ENCODE assay signal across 8 cellular contexts in genomic region chr9:89466451-89467277, GRCh38. TPM values are rescaled to one million over a fixed set of nuclear protein-coding genes. Genes with fewer than 3 reads are reported as not detected.
A peak's percentile ranks its signal among the peaks of the same experiment; 100 is the strongest.
DNase-seq lines count a peak whose midpoint lies in the region; ATAC-seq and TF ChIP-seq lines count a peak whose summit lies in the region.

No MANE protein-coding gene starts in this region.

- H3K36me3 ChIP-seq in mesendoderm (ENCODE audit: control insufficient read depth, insufficient read depth, low read length) (no peaks in the 10 kb centered on the region), prostate gland (no peaks in the 10 kb centered on the region)

- DNase-seq in mesendoderm = no peak
- no peak for DNase-seq in Right ventricle myocardium inferior (ENCODE audit: missing footprints)
- DNase-seq in cerebellar nuclear complex (lab: John Stamatoyannopoulos, UW) = no peak
- DNase-seq in cortex of kidney (lab: John Stamatoyannopoulos, UW) = no peak
- no peak for DNase-seq in prostate gland (ENCODE audit: low spot score)

- no peak overlapping the region for H3K4ac ChIP-seq in mesendoderm (ENCODE audit: low read depth, low read length)

- H4K5ac ChIP-seq in mesendoderm (ENCODE audit: low read length) = no peak overlapping the region

- H2BK120ac ChIP-seq in mesendoderm (ENCODE audit: low read depth, low read length) = no peak overlapping the region

- peak overlapping the region; percentile 67 to 94 (median 84) for H3K27ac Mint-ChIP-seq in IgD-negative memory B cell

- H3K4me1 ChIP-seq in mesendoderm (ENCODE audit: control insufficient read depth, low read depth, low read length) (peaks cover 3% of the 10 kb centered on the region), prostate gland (replicated peaks) (no peaks in the 10 kb centered on the region)

- H3K4me3 ChIP-seq in GM08714 (ENCODE audit: low read length) = peak overlapping the region; percentile 27; the same call in 1 of the 2 replicates
- no peak overlapping the region for H3K4me3 ChIP-seq in mesendoderm (ENCODE audit: low read length)
- no peak overlapping the region for H3K4me3 ChIP-seq in prostate gland

- H3K79me1 ChIP-seq in mesendoderm (ENCODE audit: low read length) = peaks cover 2% of the 10 kb centered on the region

- no peaks in the 10 kb centered on the region for H3K9me3 Mint-ChIP-seq in IgD-negative memory B cell

- H3K9ac ChIP-seq in mesendoderm (ENCODE audit: low read length) = no peak overlapping the region

- no peak overlapping the region for H2BK5ac ChIP-seq in mesendoderm (ENCODE audit: low read length)

- no peak overlapping the region for H3K18ac ChIP-seq in mesendoderm (ENCODE audit: low read length)

- no peak overlapping the region for H3K23ac ChIP-seq in mesendoderm (ENCODE audit: low read length)

- H4K8ac ChIP-seq in mesendoderm (ENCODE audit: low read depth, low read length) = no peak overlapping the region

- H3K36me3 Mint-ChIP-seq in IgD-negative memory B cell = no peaks in the 10 kb centered on the region

- H3K79me2 ChIP-seq in mesendoderm (ENCODE audit: control insufficient read depth, insufficient read depth, low read length) = no peaks in the 10 kb centered on the region

- intact Hi-C loops in Right ventricle myocardium inferior (cut with DNase I) (no loop called here), prostate gland (cut with DNase I) (no loop called here)

- no peaks in the 10 kb centered on the region for H3K27me3 Mint-ChIP-seq in IgD-negative memory B cell

- no peak overlapping the region for H2BK15ac ChIP-seq in mesendoderm (replicated peaks; ENCODE audit: low read depth)

- WGBS in mesendoderm (ENCODE audit: extremely low coverage, insufficient coverage, low lambda C conversion rate) = no CpG with 5 or more reads among the region's 18 CpGs
- 86% methylated on average over 18 of the region's 18 CpGs for WGBS in prostate gland

- H2AK5ac ChIP-seq in mesendoderm (ENCODE audit: low read length) = no peak overlapping the region

- ATAC-seq in GM21526 (IDR thresholded peaks at IDR 0.05; ENCODE audit: low FRiP score, unreplicated experiment) = peak; percentile 39
- ATAC-seq in Right ventricle myocardium inferior = no peak

- no peak for TF ChIP-seq CTCF in prostate gland (IDR thresholded peaks at IDR 0.05)

- peak overlapping the region; percentile 22 to 93 (median 73) for H3K4me3 Mint-ChIP-seq in IgD-negative memory B cell

- no peak overlapping the region for H3K27ac ChIP-seq in mesendoderm (ENCODE audit: low read depth, low read length)
- H3K27ac ChIP-seq in prostate gland = no peak overlapping the region

- no peak overlapping the region for H3K4me2 ChIP-seq in mesendoderm (ENCODE audit: low read length)

- peaks cover 67 to 88% (median 67%) of the 10 kb centered on the region in 3 donors for H3K4me1 Mint-ChIP-seq in IgD-negative memory B cell

- no peaks in the 10 kb centered on the region for H3K9me3 ChIP-seq in prostate gland

- H3K27me3 ChIP-seq in mesendoderm (ENCODE audit: insufficient read depth, low read length, poor library complexity) (no peaks in the 10 kb centered on the region), prostate gland (replicated peaks; ENCODE audit: insufficient read depth) (no peaks in the 10 kb centered on the region)

- peak overlapping the region; percentile 31 for H3K56ac ChIP-seq in mesendoderm (ENCODE audit: low read length)

- TF ChIP-seq POLR2A in prostate gland (IDR thresholded peaks at IDR 0.05) = no peak

RNA-seq across cellular contexts. Expression of gene SEMA4D, which starts 31.2 kb away (rescaled TPM):
- polyA plus RNA-seq in IgD-negative memory B cell = 35.3 TPM
- 8.6 TPM for polyA plus RNA-seq in mesendoderm (2013, experiment 1 of 2)
- polyA plus RNA-seq in mesendoderm (2013, experiment 2 of 2) = 8.9 TPM
- total RNA-seq in Right ventricle myocardium inferior (24.1 TPM), prostate gland (10 to 100 TPM; 17.1 to 52.7 TPM)
